Comparison of ENCODE assay signal across 10 cellular contexts in genomic region chr15:33104276-33104675, GRCh38.
DNase-seq lines count a peak whose midpoint lies in the region; ATAC-seq and TF ChIP-seq lines count a peak whose summit lies in the region.
"Had no signal": no experiment of that assay in that cellular context is flagged by ENCODE, and none has a peak within 500 bp of the region (broad histone marks: within the 10 kb centered on the region; RNA-seq: fewer than 3 reads in every experiment).

No MANE protein-coding gene starts in this region.

- DNase-seq in GM04504 (ENCODE audit: low read depth) (peak; percentile 56), T-helper 17 cell (no peak), fibroblast of mammary gland (ENCODE audit: low read depth) (peak; percentile 83), DMS79 (lab: John Stamatoyannopoulos, UW) (no peak), NCI-H146 treated with DMSO at 0.1 percent for 48 hours (lab: John Stamatoyannopoulos, UW; ENCODE audit: unreplicated experiment) (no peak), mucosa of gallbladder (ENCODE audit: low spot score) (no peak)
- DNase-seq: NK-92 treated with Interleukin-12 subunit alpha and Interleukin-12 subunit beta, amount 100 ng/mL, for 24 hours had no signal

- no peaks in the 10 kb centered on the region for H3K79me2 ChIP-seq in ACC112 (ENCODE audit: control insufficient read depth, insufficient read depth, low read length, unreplicated experiment)

- H3K4me3 ChIP-seq in ACC112 (ENCODE audit: low read depth, low read length) (peak overlapping the region; percentile 29; the same call in 1 of the 2 replicates), fibroblast of mammary gland (ENCODE audit: control insufficient read depth, low read depth, low read length) (no peak overlapping the region)

- peak overlapping the region; percentile 56 for H3K4me3 Mint-ChIP-seq in T-helper 17 cell
- H3K4me3 Mint-ChIP-seq: nephron had no signal

- peak overlapping the region; percentile 69 for H3K27ac Mint-ChIP-seq in T-helper 17 cell
- H3K27ac Mint-ChIP-seq: nephron had no signal

- H3K27ac ChIP-seq in ACC112 (ENCODE audit: low read depth, low read length), result peak overlapping the region; percentile 70

- peak overlapping the region; percentile 28 for H2AFZ ChIP-seq in ACC112 (ENCODE audit: low read length, unreplicated experiment)

- H3K9me3 ChIP-seq in T-helper 17 cell (ENCODE audit: control insufficient read depth, low read length, poor library complexity, severe bottlenecking), result no peaks in the 10 kb centered on the region

- peaks cover 26% of the 10 kb centered on the region for H3K4me1 ChIP-seq in ACC112 (ENCODE audit: control insufficient read depth, insufficient read depth, low read length, unreplicated experiment)

- H3K27me3 ChIP-seq in ACC112 (ENCODE audit: insufficient read depth, low read length), result no peaks in the 10 kb centered on the region

- ATAC-seq in T-helper 17 cell, result peak; percentile 100
- no peak for ATAC-seq in HG02870 (IDR thresholded peaks at IDR 0.05; ENCODE audit: unreplicated experiment)

- no peaks in the 10 kb centered on the region for H3K27me3 Mint-ChIP-seq in T-helper 17 cell

- H3K36me3 Mint-ChIP-seq in T-helper 17 cell (ENCODE audit: low read depth), result no peaks in the 10 kb centered on the region

- peaks cover 8% of the 10 kb centered on the region for H3K4me1 Mint-ChIP-seq in T-helper 17 cell

- no peak for TF ChIP-seq CTCF in fibroblast of mammary gland (conservative IDR thresholded peaks at IDR 0.05; ENCODE audit: control insufficient read depth, insufficient read depth, low read depth, low read length)

- H3K36me3 ChIP-seq in ACC112 (ENCODE audit: insufficient read depth, low read length), result no peaks in the 10 kb centered on the region

Comparison
In these comparisons a context has a peak if more than half of its experiments do, and no peak if none do; other contexts are left out.
1. DNase-seq: peak in GM04504 (single experiment) and fibroblast of mammary gland (single experiment); none in T-helper 17 cell (0 of 3), DMS79 (single experiment), NCI-H146 treated with DMSO at 0.1 percent for 48 hours (single experiment) and mucosa of gallbladder (single experiment).